ENCODE assay signal across 1 cellular context in the genomic region with DNA sequence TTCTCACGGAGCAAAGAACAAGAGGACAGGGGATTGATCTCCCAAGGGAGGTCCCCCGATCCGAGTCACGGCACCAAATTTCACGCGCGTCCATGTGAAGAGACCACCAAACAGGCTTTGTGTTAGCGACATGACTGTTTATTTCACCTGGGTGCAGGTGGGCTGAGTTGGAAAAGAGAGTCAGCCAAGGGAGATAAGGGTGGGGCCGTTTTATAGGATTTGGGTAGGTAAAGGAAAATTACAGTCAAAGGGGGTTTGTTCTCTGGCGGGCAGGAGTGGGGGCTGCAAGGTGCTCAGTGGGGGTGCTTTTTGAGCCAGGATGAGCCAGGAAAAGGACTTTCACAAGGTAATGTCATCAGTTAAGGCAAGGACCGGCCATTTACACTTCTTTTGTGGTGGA. TPM values are rescaled to one million over a fixed set of nuclear protein-coding genes. Genes with fewer than 3 reads are reported as not detected.
"Had no signal": no experiment of that assay in that cellular context is flagged by ENCODE, and none has a peak within 500 bp of the region (broad histone marks: within the 10 kb centered on the region; RNA-seq: fewer than 3 reads in every experiment).

No MANE protein-coding gene starts in this region.

RNA-seq across cellular contexts. Expression of a gene that starts 11.4 kb away (rescaled TPM):
- total RNA-seq: OCI-LY7 had no signal
